In genomic region chr10:78974409-78975317, GRCh38 we compare ENCODE assay signal across 8 cellular contexts.
DNase-seq lines count a peak whose midpoint lies in the region; ATAC-seq, FAIRE-seq and TF ChIP-seq lines count a peak whose summit lies in the region.

No MANE protein-coding gene starts in this region.

- intact Hi-C loops in right lobe of liver (cut with DNase I): no loop called here

- H3K36me3 ChIP-seq in right lobe of liver: no peaks in the 10 kb centered on the region

- 43% methylated on average over 12 of the region's 16 CpGs for WGBS in right lobe of liver (ENCODE audit: insufficient coverage, low coverage, low lambda C conversion rate, missing lambda C conversion rate)

- H3K27me3 ChIP-seq in right lobe of liver: no peaks in the 10 kb centered on the region

- peak overlapping the region; percentile 36 to 55 (median 50) for H3K4me3 ChIP-seq in right lobe of liver

- H3K9me3 ChIP-seq in right lobe of liver: no peaks in the 10 kb centered on the region

- peak overlapping the region; percentile 95 to 97 (median 96) for H3K27ac ChIP-seq in right lobe of liver

- peak; percentile 31 for ATAC-seq in GM21423 (IDR thresholded peaks at IDR 0.05; ENCODE audit: unreplicated experiment)
- peak in 1 of 4 donors; percentile 2 for ATAC-seq in right lobe of liver

- no peak for FAIRE-seq in GM12892 (lab: Jason Lieb, UNC)

- peak; percentile 66 for TF ChIP-seq CTCF in AG09319 (IDR thresholded peaks at IDR 0.05; ENCODE audit: low read depth, low read length)
- peak; percentile 22 to 43 (median 36) for TF ChIP-seq CTCF in right lobe of liver (IDR thresholded peaks at IDR 0.05)

- TF ChIP-seq POLR2A in right lobe of liver (IDR thresholded peaks at IDR 0.05): no peak
- no peak for TF ChIP-seq POLR2A in GM12892 (IDR thresholded peaks at IDR 0.05; ENCODE audit: low read depth, low read length)

- H3K4me1 ChIP-seq in right lobe of liver: peaks cover 3 to 49% (median 25%) of the 10 kb centered on the region in 4 donors

- DNase-seq in AG09319 (ENCODE audit: extremely low read depth, low read depth): peak; percentile 39
- DNase-seq in NCI-H226: peak; percentile 71
- DNase-seq in activated CD4-positive, alpha-beta T cell treated with anti-CD3 and anti-CD28 coated beads for 48 hours: peak; percentile 81
- DNase-seq in dedifferentiated amniotic fluid mesenchymal stem cell (ENCODE audit: extremely low spot score): peak; percentile 76
- DNase-seq in right lobe of liver: peak in 1 of 3 donors; percentile 55
- peak; percentile 80 for DNase-seq in stimulated activated CD4-positive, alpha-beta T cell treated with anti-CD3 and anti-CD28 coated beads, Interleukin-4, amount 100 ng/mL, for 24 hours
- no peak for DNase-seq in GM12892 (ENCODE audit: insufficient read length)
